ENCODE assay signal across 14 cellular contexts in genomic region chr1:30188329-30188728, GRCh38.
DNase-seq lines count a peak whose midpoint lies in the region; ATAC-seq and TF ChIP-seq lines count a peak whose summit lies in the region.
"Had no signal": no experiment of that assay in that cellular context is flagged by ENCODE, and none has a peak within 500 bp of the region (broad histone marks: within the 10 kb centered on the region; RNA-seq: fewer than 3 reads in every experiment).

No MANE protein-coding gene starts in this region.

- POLR2A ChIA-PET in PC-3 (lab: Charles Lee; ENCODE audit: unreplicated experiment): no interaction called here

- no peak overlapping the region for H3K27ac ChIP-seq in H9 (ENCODE audit: insufficient read length, low read depth, low read length)
- no peak overlapping the region for H3K27ac ChIP-seq in upper lobe of right lung
- no peak overlapping the region for H3K27ac ChIP-seq in PC-3 (ENCODE audit: low read length)
- H3K27ac ChIP-seq in stomach: no peak overlapping the region
- H3K27ac ChIP-seq: GM23248 had no signal

- no peak overlapping the region for H2AFZ ChIP-seq in H9 (ENCODE audit: low read length)
- H2AFZ ChIP-seq in PC-3 (ENCODE audit: low read length): no peak overlapping the region
- H2AFZ ChIP-seq: GM23248 had no signal

- no peak overlapping the region for H2BK120ac ChIP-seq in H9 (ENCODE audit: low read depth, low read length, poor library complexity, severe bottlenecking)

- H3K4me3 ChIP-seq in upper lobe of right lung (no peak overlapping the region), PC-3 (ENCODE audit: low read length) (no peak overlapping the region), stomach (no peak overlapping the region)
- H3K4me3 ChIP-seq: GM23248 had no signal

- CTCF ChIA-PET in PC-3 (lab: Charles Lee): no interaction called here
- CTCF ChIA-PET in Calu3 (lab: Charles Lee): no interaction called here

- 0 out of 2 replicates have a peak overlapping the region, but pooled peaks have one; percentile 3 for H3K14ac ChIP-seq in H9 (ENCODE audit: insufficient read depth, low read length)

- H3K79me2 ChIP-seq in H9 (ENCODE audit: insufficient read depth, low read length): no peaks in the 10 kb centered on the region
- no peaks in the 10 kb centered on the region for H3K79me2 ChIP-seq in PC-3 (ENCODE audit: low read length)

- H2BK15ac ChIP-seq in H9 (ENCODE audit: low read depth, low read length): no peak overlapping the region

- no peaks in the 10 kb centered on the region for H4K20me1 ChIP-seq in H9 (ENCODE audit: control insufficient read depth, insufficient read depth, insufficient read length)
- no peaks in the 10 kb centered on the region for H4K20me1 ChIP-seq in PC-3 (ENCODE audit: low read length)

- TF ChIP-seq POLR2A in stomach (IDR thresholded peaks at IDR 0.05): no peak

- H3K27me3 ChIP-seq in H9 (ENCODE audit: insufficient read depth, low read length) (no peaks in the 10 kb centered on the region), upper lobe of right lung (no peaks in the 10 kb centered on the region), PC-3 (ENCODE audit: low read length) (no peaks in the 10 kb centered on the region; the same call in 1 of the 2 replicates), stomach (peaks cover 0 to 34% (median 0%) of the 10 kb centered on the region in 3 donors)

- H4K5ac ChIP-seq in H9 (ENCODE audit: insufficient read length, low read depth, low read length): no peak overlapping the region

- H3K79me1 ChIP-seq in H9 (ENCODE audit: insufficient read depth, low read depth, low read length, poor library complexity, severe bottlenecking): no peaks in the 10 kb centered on the region

- no peak overlapping the region for H3K27ac Mint-ChIP-seq in H9
- H3K27ac Mint-ChIP-seq in natural killer cell: peak overlapping the region; percentile 94
- no peak overlapping the region for H3K27ac Mint-ChIP-seq in Calu3 (ENCODE audit: unreplicated experiment)
- H3K27ac Mint-ChIP-seq: B cell; CD4-positive, alpha-beta T cell had no signal

- no peak overlapping the region for H3K4ac ChIP-seq in H9 (ENCODE audit: low read depth, low read length)

- H3T11ph ChIP-seq in H9 (ENCODE audit: low read length): no peak overlapping the region

- no peak for DNase-seq in H9
- DNase-seq in ecto neural progenitor cell (ENCODE audit: low spot score): peak; percentile 35
- DNase-seq in natural killer cell: no peak
- DNase-seq in upper lobe of right lung: peak; percentile 32
- DNase-seq in PC-3: no peak
- no peak for DNase-seq in stomach
- DNase-seq in NCI-H69 (lab: John Stamatoyannopoulos, UW): no peak
- DNase-seq in Calu3: no peak
- DNase-seq: C1 segment of cervical spinal cord; CD4-positive, alpha-beta T cell; COR-L47; DND-41; GM23248 had no signal

- peaks cover 4% of the 10 kb centered on the region in 2 experiments; a peak in 2 of 4 replicates for H3K4me1 Mint-ChIP-seq in H9
- H3K4me1 Mint-ChIP-seq in natural killer cell: peaks cover 51 to 54% of the 10 kb centered on the region in 2 donors
- no peaks in the 10 kb centered on the region for H3K4me1 Mint-ChIP-seq in Calu3 (ENCODE audit: low read depth, unreplicated experiment)
- H3K4me1 Mint-ChIP-seq: B cell had no signal

- no peaks in the 10 kb centered on the region for H3K9me3 ChIP-seq in H9 (ENCODE audit: control insufficient read depth, low read depth, low read length)
- H3K9me3 ChIP-seq in upper lobe of right lung: no peaks in the 10 kb centered on the region
- H3K9me3 ChIP-seq in PC-3 (ENCODE audit: low read length): no peaks in the 10 kb centered on the region
- no peaks in the 10 kb centered on the region for H3K9me3 ChIP-seq in stomach

- H3K36me3 ChIP-seq in upper lobe of right lung (no peaks in the 10 kb centered on the region), PC-3 (ENCODE audit: low read depth, low read length) (no peaks in the 10 kb centered on the region), stomach (no peaks in the 10 kb centered on the region)

- no peak overlapping the region for H2BK12ac ChIP-seq in H9 (ENCODE audit: insufficient read length, low read depth, low read length)

- TF ChIP-seq CTCF in H9 (conservative IDR thresholded peaks at IDR 0.05) (no peak), natural killer cell (IDR thresholded peaks at IDR 0.05) (no peak), upper lobe of right lung (IDR thresholded peaks at IDR 0.05) (no peak), PC-3 (conservative IDR thresholded peaks at IDR 0.05; ENCODE audit: low read depth, low read length) (no peak), stomach (IDR thresholded peaks at IDR 0.05) (no peak), Calu3 (IDR thresholded peaks at IDR 0.05; ENCODE audit: unreplicated experiment) (no peak)

- no peaks in the 10 kb centered on the region for H3K9me3 Mint-ChIP-seq in H9
- H3K9me3 Mint-ChIP-seq in natural killer cell: no peaks in the 10 kb centered on the region
- no peaks in the 10 kb centered on the region for H3K9me3 Mint-ChIP-seq in Calu3 (ENCODE audit: low read depth, unreplicated experiment)
- H3K9me3 Mint-ChIP-seq: CD4-positive, alpha-beta T cell had no signal

- no peak overlapping the region for H4K91ac ChIP-seq in H9 (ENCODE audit: insufficient read length, low read depth, low read length)

- no peaks in the 10 kb centered on the region for H3K9me2 ChIP-seq in PC-3 (replicated peaks; ENCODE audit: low read length)

- H3K4me1 ChIP-seq in H9 (ENCODE audit: insufficient read depth, low read length): no peaks in the 10 kb centered on the region
- peaks cover 2% of the 10 kb centered on the region for H3K4me1 ChIP-seq in upper lobe of right lung
- H3K4me1 ChIP-seq in PC-3 (ENCODE audit: insufficient read depth, low read length): peaks cover 6% of the 10 kb centered on the region
- H3K4me1 ChIP-seq in stomach: peaks cover 0 to 7% (median 1%) of the 10 kb centered on the region in 4 donors

- H3K36me3 Mint-ChIP-seq in H9 (ENCODE audit: insufficient read depth in 1 of 3, low read depth in 3 of 3) (no peaks in the 10 kb centered on the region), natural killer cell (no peaks in the 10 kb centered on the region), Calu3 (ENCODE audit: insufficient read depth, unreplicated experiment) (no peaks in the 10 kb centered on the region)

- intact Hi-C loops in natural killer cell (cut with micrococcal nuclease): no loop called here
- intact Hi-C loops in upper lobe of right lung (cut with DNase I): no loop called here
- intact Hi-C loops in PC-3 (cut with micrococcal nuclease): no loop called here
- intact Hi-C loops in stomach (cut with DNase I; ENCODE audit: low total_unique reads): no loop called here
- intact Hi-C loops in Calu3 (cut with micrococcal nuclease; ENCODE audit: unreplicated experiment): no loop called here

- H3K23me2 ChIP-seq in H9 (ENCODE audit: insufficient read length, low read depth, low read length, poor library complexity, severe bottlenecking): no peaks in the 10 kb centered on the region

- WGBS in H9 (ENCODE audit: extremely low coverage, insufficient read length, low lambda C conversion rate): no CpG with 5 or more reads among the region's 6 CpGs
- 68 to 76% (median 75%) methylated on average over 6 of the region's 6 CpGs for WGBS in stomach, 5 donors

- no peak for TF ChIP-seq EP300 in stomach (IDR thresholded peaks at IDR 0.05)

- H3K27me3 Mint-ChIP-seq in H9 (ENCODE audit: low read depth): peaks cover 2% of the 10 kb centered on the region
- no peaks in the 10 kb centered on the region for H3K27me3 Mint-ChIP-seq in natural killer cell (ENCODE audit: low read depth in 2 of 2)
- peaks cover 14% of the 10 kb centered on the region for H3K27me3 Mint-ChIP-seq in Calu3 (ENCODE audit: unreplicated experiment)

- no peak for ATAC-seq in natural killer cell
- no peak for ATAC-seq in upper lobe of right lung
- ATAC-seq in PC-3: no peak

- BruUV-seq in PC-3 (replicated peaks; lab: Mats Ljungman, UMichigan): no TSS peak
- BruUV-seq in Calu3 (replicated peaks; lab: Mats Ljungman, UMichigan): no TSS peak

- no peak overlapping the region for H2BK20ac ChIP-seq in H9 (ENCODE audit: low read depth, low read length, poor library complexity, severe bottlenecking)

- H3K4me3 Mint-ChIP-seq in H9 (no peak overlapping the region), natural killer cell (no peak overlapping the region), Calu3 (ENCODE audit: low read depth, unreplicated experiment) (no peak overlapping the region)
- H3K4me3 Mint-ChIP-seq: B cell; CD4-positive, alpha-beta T cell had no signal

- H3K18ac ChIP-seq in H9 (ENCODE audit: insufficient read length, low read depth, low read length): no peak overlapping the region

- H4K8ac ChIP-seq in H9 (replicated peaks; ENCODE audit: insufficient read length, low read depth, low read length): no peak overlapping the region

- H3K56ac ChIP-seq in H9 (ENCODE audit: insufficient read length, low read depth, low read length): no peak overlapping the region

- no peak overlapping the region for H3K4me2 ChIP-seq in H9 (ENCODE audit: insufficient read depth, insufficient read length, low read length)
- H3K4me2 ChIP-seq in PC-3 (ENCODE audit: low read length): no peak overlapping the region

- H2AK5ac ChIP-seq in H9 (ENCODE audit: insufficient read length, low read length): no peak overlapping the region

- H3F3A ChIP-seq in PC-3 (ENCODE audit: low read length, unreplicated experiment): no peaks in the 10 kb centered on the region

- H2BK5ac ChIP-seq in H9 (ENCODE audit: insufficient read length, low read length): no peak overlapping the region

- H3K9ac ChIP-seq in H9 (ENCODE audit: extremely low read depth, insufficient read length, low read length) (no peak overlapping the region), PC-3 (ENCODE audit: low read length) (no peak overlapping the region)
- H3K9ac ChIP-seq: GM23248 had no signal

- H3K23ac ChIP-seq in H9 (ENCODE audit: insufficient read length, low read depth, low read length): no peak overlapping the region

Comparison
In these comparisons a context has a peak if more than half of its experiments do, and no peak if none do; other contexts are left out.
1. DNase-seq: peak in ecto neural progenitor cell (single experiment) and upper lobe of right lung (single experiment); none in H9 (single experiment), natural killer cell (single experiment), PC-3 (single experiment), stomach (single experiment), NCI-H69 (single experiment) and Calu3 (single experiment).
2. H3K27ac Mint-ChIP-seq: peak in natural killer cell (2 of 2); none in H9 (0 of 3) and Calu3 (single experiment).